Comparison of ENCODE assay signal across 13 cellular contexts in the genomic region with DNA sequence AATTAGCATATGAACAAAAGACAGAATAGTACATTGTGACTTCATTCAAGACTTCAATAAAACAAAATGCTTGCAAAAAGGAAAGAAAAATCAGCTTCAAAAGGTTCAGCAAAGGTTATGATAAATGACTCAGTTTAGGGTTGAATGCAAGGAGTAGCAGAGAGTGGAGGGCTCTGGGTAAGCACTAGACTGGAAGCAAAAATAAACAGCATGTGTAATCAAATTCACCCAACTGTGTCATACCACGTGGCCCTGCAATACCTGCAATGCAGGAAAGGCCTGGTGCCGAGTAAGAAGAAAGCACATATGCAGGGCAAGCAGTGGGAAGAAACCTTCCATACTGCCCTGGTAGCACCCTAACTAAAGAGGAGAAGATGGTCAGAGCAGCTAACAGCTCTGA.
A peak's percentile ranks its signal among the peaks of the same experiment; 100 is the strongest.
DNase-seq lines count a peak whose midpoint lies in the region; ATAC-seq and TF ChIP-seq lines count a peak whose summit lies in the region.
"Had no signal": no experiment of that assay in that cellular context is flagged by ENCODE, and none has a peak within 500 bp of the region (broad histone marks: within the 10 kb centered on the region; RNA-seq: fewer than 3 reads in every experiment).

No MANE protein-coding gene starts in this region.

- peaks cover 0 to 4% (median 0%) of the 10 kb centered on the region in 11 donors for H3K9me3 ChIP-seq in heart right ventricle
- H3K9me3 ChIP-seq in gastrocnemius medialis, result no peaks in the 10 kb centered on the region
- H3K9me3 ChIP-seq: lower lobe of right lung had no signal

- peaks cover 0 to 11% (median 0%) of the 10 kb centered on the region in 9 donors for H3K4me1 ChIP-seq in heart right ventricle
- H3K4me1 ChIP-seq in gastrocnemius medialis, result no peaks in the 10 kb centered on the region
- H3K4me1 ChIP-seq: lower lobe of right lung had no signal

- TF ChIP-seq CTCF in heart right ventricle (IDR thresholded peaks at IDR 0.05) (no peak), gastrocnemius medialis (IDR thresholded peaks at IDR 0.05 in 4 of 5, conservative IDR thresholded peaks at IDR 0.05 in 1 of 5) (no peak)

- WGBS in heart right ventricle, 2 donors, result 57 to 83% methylated on average over 2 of the region's 2 CpGs

- DNase-seq in kidney glomerular epithelial cell (lab: John Stamatoyannopoulos, UW), result peak; percentile 45
- no peak for DNase-seq in islet precursor cell
- DNase-seq in RPMI8226, result no peak
- DNase-seq in heart right ventricle, result no peak
- DNase-seq in gastrocnemius medialis, result no peak
- DNase-seq: HFFc6; lower lobe of right lung; stimulated activated naive CD4-positive, alpha-beta T cell; T-cell had no signal

- intact Hi-C loops in heart right ventricle (cut with DNase I), result no loop called here
- intact Hi-C loops in gastrocnemius medialis (cut with DNase I; ENCODE audit: low total_unique reads), result no loop called here

- H3K4me3 ChIP-seq in heart right ventricle, result no peak overlapping the region
- no peak overlapping the region for H3K4me3 ChIP-seq in gastrocnemius medialis
- H3K4me3 ChIP-seq: lower lobe of right lung had no signal

- TF ChIP-seq POLR2A in gastrocnemius medialis (IDR thresholded peaks at IDR 0.05), result no peak

- no peaks in the 10 kb centered on the region for H3K36me3 ChIP-seq in heart right ventricle
- no peaks in the 10 kb centered on the region for H3K36me3 ChIP-seq in gastrocnemius medialis
- H3K36me3 ChIP-seq: lower lobe of right lung had no signal

- in situ Hi-C loops in gastrocnemius medialis (cut with MboI; ENCODE audit: low sequenced_read_pairs in 4 of 4), result no loop called here

- H3K27me3 ChIP-seq in heart right ventricle (no peaks in the 10 kb centered on the region), gastrocnemius medialis (no peaks in the 10 kb centered on the region)

- peak; percentile 71 for ATAC-seq in GM18499 (IDR thresholded peaks at IDR 0.05; ENCODE audit: insufficient read depth, unreplicated experiment)
- ATAC-seq in GM21515 (IDR thresholded peaks at IDR 0.05; ENCODE audit: unreplicated experiment), result peak; percentile 58
- ATAC-seq in HG03565 (IDR thresholded peaks at IDR 0.05; ENCODE audit: unreplicated experiment), result peak; percentile 82
- no peak for ATAC-seq in heart right ventricle
- no peak for ATAC-seq in gastrocnemius medialis

- H3K27ac ChIP-seq in heart right ventricle (no peak overlapping the region), gastrocnemius medialis (no peak overlapping the region)
- H3K27ac ChIP-seq: epithelial cell of prostate, lower lobe of right lung had no signal

Comparison
In these comparisons a context has a peak if more than half of its experiments do, and no peak if none do; other contexts are left out.
1. ATAC-seq: peak in GM18499 (single experiment), GM21515 (single experiment) and HG03565 (single experiment); none in heart right ventricle (0 of 8) and gastrocnemius medialis (0 of 2).